In genomic region chr18:75261430-75262223, GRCh38 we compare ENCODE assay signal across 1 cellular context.
TF ChIP-seq lines count a peak whose summit lies in the region.

No MANE protein-coding gene starts in this region.

TF ChIP-seq in GM12878, 131 proteins besides CTCF, POLR2A, EP300 and RAD21 (continued from another document):
- TF ChIP-seq ZNF592 (IDR thresholded peaks at IDR 0.05) (peak; percentile 65; the same call in 1 of the 2 replicates), SRF (IDR thresholded peaks at IDR 0.05; ENCODE audit: low read depth in 2 of 2, low read length in 2 of 2) (peak in 1 of 2 experiments; percentile 92; a peak in 2 of 4 replicates), ATF7 (IDR thresholded peaks at IDR 0.05; ENCODE audit: low read depth) (peak; percentile 66; the same call in 1 of the 2 replicates), MTA3 (IDR thresholded peaks at IDR 0.05; ENCODE audit: borderline replicate concordance, low read length) (no peak), EED (IDR thresholded peaks at IDR 0.05; ENCODE audit: low read depth) (peak; percentile 51; the same call in 1 of the 2 replicates), FOXM1 (IDR thresholded peaks at IDR 0.05; ENCODE audit: low read depth, low read length) (peak; percentile 82), EZH2 (IDR thresholded peaks at IDR 0.05; ENCODE audit: borderline replicate concordance, control insufficient read depth, low read depth, low read length) (no peak), SPI1 (IDR thresholded peaks at IDR 0.05; ENCODE audit: borderline replicate concordance, insufficient read depth, low read depth, low read length) (peak; percentile 81), PRDM15 (CRISPR knock-in tag; IDR thresholded peaks at IDR 0.05) (no peak), NFIC (IDR thresholded peaks at IDR 0.05; ENCODE audit: low read depth, low read length) (peak; percentile 77), POU2F2 (IDR thresholded peaks at IDR 0.05; ENCODE audit: borderline replicate concordance, low read depth, low read length) (0 out of 3 replicates have a peak, but pooled peaks have one; percentile 21), ZNF687 (IDR thresholded peaks at IDR 0.05) (peak; percentile 93), SIX5 (IDR thresholded peaks at IDR 0.05; ENCODE audit: low read depth, low read length, severe bottlenecking) (no peak), MYC (IDR thresholded peaks at IDR 0.05; ENCODE audit: insufficient read depth, insufficient read length, insufficient replicate concordance, low read length, severe bottlenecking) (no peak), IKZF2 (IDR thresholded peaks at IDR 0.05) (no peak), ZBTB40 (IDR thresholded peaks at IDR 0.05; ENCODE audit: borderline replicate concordance) (no peak), IRF5 (IDR thresholded peaks at IDR 0.05; ENCODE audit: borderline replicate concordance) (no peak)
- TF ChIP-seq, protein P1, sequence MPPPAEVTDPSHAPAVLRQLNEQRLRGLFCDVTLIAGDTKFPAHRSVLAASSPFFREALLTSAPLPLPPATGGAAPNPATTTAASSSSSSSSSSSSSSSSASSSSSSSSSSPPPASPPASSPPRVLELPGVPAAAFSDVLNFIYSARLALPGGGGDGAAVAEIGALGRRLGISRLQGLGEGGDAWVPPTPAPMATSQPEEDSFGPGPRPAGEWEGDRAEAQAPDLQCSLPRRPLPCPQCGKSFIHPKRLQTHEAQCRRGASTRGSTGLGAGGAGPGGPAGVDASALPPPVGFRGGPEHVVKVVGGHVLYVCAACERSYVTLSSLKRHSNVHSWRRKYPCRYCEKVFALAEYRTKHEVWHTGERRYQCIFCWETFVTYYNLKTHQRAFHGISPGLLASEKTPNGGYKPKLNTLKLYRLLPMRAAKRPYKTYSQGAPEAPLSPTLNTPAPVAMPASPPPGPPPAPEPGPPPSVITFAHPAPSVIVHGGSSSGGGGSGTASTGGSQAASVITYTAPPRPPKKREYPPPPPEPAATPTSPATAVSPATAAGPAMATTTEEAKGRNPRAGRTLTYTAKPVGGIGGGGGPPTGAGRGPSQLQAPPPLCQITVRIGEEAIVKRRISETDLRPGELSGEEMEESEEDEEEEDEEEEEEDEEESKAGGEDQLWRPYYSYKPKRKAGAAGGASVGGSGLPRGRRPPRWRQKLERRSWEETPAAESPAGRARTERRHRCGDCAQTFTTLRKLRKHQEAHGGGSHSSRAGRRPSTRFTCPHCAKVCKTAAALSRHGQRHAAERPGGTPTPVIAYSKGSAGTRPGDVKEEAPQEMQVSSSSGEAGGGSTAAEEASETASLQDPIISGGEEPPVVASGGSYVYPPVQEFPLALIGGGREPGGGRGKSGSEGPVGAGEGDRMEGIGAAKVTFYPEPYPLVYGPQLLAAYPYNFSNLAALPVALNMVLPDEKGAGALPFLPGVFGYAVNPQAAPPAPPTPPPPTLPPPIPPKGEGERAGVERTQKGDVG (CRISPR knock-in tag; IDR thresholded peaks at IDR 0.05): peak; percentile 47; the same call in 1 of the 2 replicates
- TF ChIP-seq, protein P2, sequence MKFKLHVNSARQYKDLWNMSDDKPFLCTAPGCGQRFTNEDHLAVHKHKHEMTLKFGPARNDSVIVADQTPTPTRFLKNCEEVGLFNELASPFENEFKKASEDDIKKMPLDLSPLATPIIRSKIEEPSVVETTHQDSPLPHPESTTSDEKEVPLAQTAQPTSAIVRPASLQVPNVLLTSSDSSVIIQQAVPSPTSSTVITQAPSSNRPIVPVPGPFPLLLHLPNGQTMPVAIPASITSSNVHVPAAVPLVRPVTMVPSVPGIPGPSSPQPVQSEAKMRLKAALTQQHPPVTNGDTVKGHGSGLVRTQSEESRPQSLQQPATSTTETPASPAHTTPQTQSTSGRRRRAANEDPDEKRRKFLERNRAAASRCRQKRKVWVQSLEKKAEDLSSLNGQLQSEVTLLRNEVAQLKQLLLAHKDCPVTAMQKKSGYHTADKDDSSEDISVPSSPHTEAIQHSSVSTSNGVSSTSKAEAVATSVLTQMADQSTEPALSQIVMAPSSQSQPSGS (IDR thresholded peaks at IDR 0.05; ENCODE audit: low read length): peak; percentile 60; the same call in 1 of the 2 replicates
- TF ChIP-seq, protein P3, sequence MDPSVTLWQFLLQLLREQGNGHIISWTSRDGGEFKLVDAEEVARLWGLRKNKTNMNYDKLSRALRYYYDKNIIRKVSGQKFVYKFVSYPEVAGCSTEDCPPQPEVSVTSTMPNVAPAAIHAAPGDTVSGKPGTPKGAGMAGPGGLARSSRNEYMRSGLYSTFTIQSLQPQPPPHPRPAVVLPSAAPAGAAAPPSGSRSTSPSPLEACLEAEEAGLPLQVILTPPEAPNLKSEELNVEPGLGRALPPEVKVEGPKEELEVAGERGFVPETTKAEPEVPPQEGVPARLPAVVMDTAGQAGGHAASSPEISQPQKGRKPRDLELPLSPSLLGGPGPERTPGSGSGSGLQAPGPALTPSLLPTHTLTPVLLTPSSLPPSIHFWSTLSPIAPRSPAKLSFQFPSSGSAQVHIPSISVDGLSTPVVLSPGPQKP (IDR thresholded peaks at IDR 0.05; ENCODE audit: low read depth, low read length): no peak
